Comparison of ENCODE assay signal across 12 cellular contexts in genomic region chr4:37243722-37244582, GRCh38. TPM values are rescaled to one million over a fixed set of nuclear protein-coding genes. Genes with fewer than 3 reads are reported as not detected.
DNase-seq lines count a peak whose midpoint lies in the region; ATAC-seq, FAIRE-seq and TF ChIP-seq lines count a peak whose summit lies in the region.
"Had no signal": no experiment of that assay in that cellular context is flagged by ENCODE, and none has a peak within 500 bp of the region (broad histone marks: within the 10 kb centered on the region; RNA-seq: fewer than 3 reads in every experiment).

No MANE protein-coding gene starts in this region.

- TF ChIP-seq CTCF in HEK293 (tag by site-specific recombination; IDR thresholded peaks at IDR 0.05) (no peak), dorsolateral prefrontal cortex (IDR thresholded peaks at IDR 0.05 in 54 of 56, conservative IDR thresholded peaks at IDR 0.05 in 2 of 56; ENCODE audit: low read depth in 1 of 56, partially characterized antibody in 56 of 56) (peak in 37 of 56 donors; percentile 10 to 54 (median 33)), nephron (IDR thresholded peaks at IDR 0.05; ENCODE audit: unreplicated experiment in 3 of 3) (no peak), kidney (IDR thresholded peaks at IDR 0.05; ENCODE audit: borderline replicate concordance, extremely low read depth, insufficient read depth) (no peak)

- H3K27ac Mint-ChIP-seq in nephron, result no peak overlapping the region

- H3K27me3 Mint-ChIP-seq in nephron (ENCODE audit: low read depth), result peaks cover 98% of the 10 kb centered on the region

- H3K27me3 ChIP-seq in dorsolateral prefrontal cortex, result peaks cover 0 to 51% (median 30%) of the 10 kb centered on the region in 45 donors
- H3K27me3 ChIP-seq in GM23248 (replicated peaks; ENCODE audit: insufficient read depth), result peaks cover 39% of the 10 kb centered on the region

- in situ Hi-C loops in GM23248 (cut with MboI), result no loop called here

- H4K20me1 ChIP-seq in GM23248 (ENCODE audit: insufficient read depth), result no peaks in the 10 kb centered on the region

- no peaks in the 10 kb centered on the region for H3F3A ChIP-seq in GM23248 (ENCODE audit: insufficient read depth)

- H3K79me2 ChIP-seq in GM23248 (ENCODE audit: insufficient read depth), result no peaks in the 10 kb centered on the region

- H3K4me1 Mint-ChIP-seq in nephron, result no peaks in the 10 kb centered on the region

- DNase-seq in DMS53 treated with DMSO at 0.1 percent for 48 hours (lab: John Stamatoyannopoulos, UW; ENCODE audit: unreplicated experiment), result peak; percentile 44
- DNase-seq in dorsolateral prefrontal cortex, result peak in 4 of 10 donors; percentile 17 to 55 (median 34)
- DNase-seq in GM23248, result no peak
- no peak for DNase-seq in kidney
- DNase-seq in NCI-H2107 (lab: John Stamatoyannopoulos, UW), result no peak
- DNase-seq: central memory CD4-positive, alpha-beta T cell; GOT3; nucleus accumbens had no signal

- H3K36me3 Mint-ChIP-seq in nephron (ENCODE audit: low read depth), result no peaks in the 10 kb centered on the region

- no peak for ATAC-seq in HG02763 (IDR thresholded peaks at IDR 0.05; ENCODE audit: unreplicated experiment)

- CTCF ChIA-PET in HEK293 (lab: Yijun Ruan, JAX), result interaction anchor here (0.7 kb wide), 1 partner anchor 233 kb away, joined by 3 read pairs; no protein-coding TSS in a partner anchor

- no peaks in the 10 kb centered on the region for H3K9me3 Mint-ChIP-seq in nephron

- H3K27ac ChIP-seq in HEK293 (ENCODE audit: extremely low read depth, low read depth, low read length), result no peak overlapping the region
- H3K27ac ChIP-seq in dorsolateral prefrontal cortex, result peak overlapping the region in 52 of 59 donors; percentile 9 to 88 (median 70)
- H3K27ac ChIP-seq in GM23248, result no peak overlapping the region
- no peak overlapping the region for H3K27ac ChIP-seq in kidney (ENCODE audit: low read depth in 2 of 2, low read length in 2 of 2)
- H3K27ac ChIP-seq: SJSA1 had no signal

- H3K4me3 ChIP-seq in HEK293 (ENCODE audit: low read depth, low read length) (peak overlapping the region; percentile 41), dorsolateral prefrontal cortex (peak overlapping the region; percentile 17 to 72 (median 57)), GM23248 (no peak overlapping the region), kidney (ENCODE audit: low read length in 2 of 2) (no peak overlapping the region)
- H3K4me3 ChIP-seq: SJSA1 had no signal

- H3K9ac ChIP-seq in GM23248 (no peak overlapping the region), kidney (ENCODE audit: low read length in 2 of 2) (no peak overlapping the region)

- H3K4me3 Mint-ChIP-seq in nephron, result peak overlapping the region; percentile 27 to 77 (median 68)

- H3K9me2 ChIP-seq in GM23248 (ENCODE audit: insufficient read depth), result no peaks in the 10 kb centered on the region

- H3K9me3 ChIP-seq in HEK293 (ENCODE audit: control insufficient read depth, insufficient read depth, low read depth, low read length), result no peaks in the 10 kb centered on the region
- no peaks in the 10 kb centered on the region for H3K9me3 ChIP-seq in GM23248 (ENCODE audit: low read depth)
- H3K9me3 ChIP-seq in kidney (ENCODE audit: control insufficient read depth in 1 of 2, low read length in 2 of 2), result no peaks in the 10 kb centered on the region
- H3K9me3 ChIP-seq: SJSA1 had no signal

- no peak for FAIRE-seq in kidney (lab: Jason Lieb, UNC)

- intact Hi-C loops in dorsolateral prefrontal cortex (cut with DNase I), result loop anchor here in 1 of 2 donors (10.0 kb wide), 1 partner anchor 141 kb away; no protein-coding TSS in a partner anchor
- intact Hi-C loops in kidney (cut with DNase I), result no loop called here

- 1 to 5% methylated on average over 61 to 66 of the region's 70 CpGs for WGBS in GM23248 (ENCODE audit: low coverage in 1 of 2, low lambda C conversion rate in 2 of 2, missing lambda C conversion rate in 2 of 2), 2 experiments

- no peak overlapping the region for H2AFZ ChIP-seq in GM23248

- H3K36me3 ChIP-seq in HEK293 (ENCODE audit: control insufficient read depth in 2 of 2, insufficient read depth in 1 of 2, low read length in 2 of 2) (no peaks in the 10 kb centered on the region), GM23248 (ENCODE audit: low read depth) (no peaks in the 10 kb centered on the region), kidney (ENCODE audit: control insufficient read depth in 1 of 2, insufficient read depth in 2 of 2, low read length in 2 of 2) (no peaks in the 10 kb centered on the region)
- H3K36me3 ChIP-seq: SJSA1 had no signal

- POLR2A ChIA-PET in HEK293 (lab: Yijun Ruan, JAX), result no interaction called here

- no peak overlapping the region for H3K4me2 ChIP-seq in GM23248 (ENCODE audit: unreplicated experiment)

- H3K4me1 ChIP-seq in HEK293 (ENCODE audit: control insufficient read depth, insufficient read depth, low read length) (no peaks in the 10 kb centered on the region), GM23248 (ENCODE audit: insufficient read depth) (no peaks in the 10 kb centered on the region), kidney (ENCODE audit: control insufficient read depth in 1 of 2, insufficient read depth in 1 of 2, low read depth in 1 of 2, low read length in 2 of 2) (no peaks in the 10 kb centered on the region)
- H3K4me1 ChIP-seq: SJSA1 had no signal

TF ChIP-seq in HEK293, 187 proteins besides CTCF, POLR2A, EP300 and RAD21 (continues in another document):
- no peak for TF ChIP-seq ZNF311 (tag by site-specific recombination; IDR thresholded peaks at IDR 0.05; ENCODE audit: borderline replicate concordance)
- TF ChIP-seq, protein P1, sequence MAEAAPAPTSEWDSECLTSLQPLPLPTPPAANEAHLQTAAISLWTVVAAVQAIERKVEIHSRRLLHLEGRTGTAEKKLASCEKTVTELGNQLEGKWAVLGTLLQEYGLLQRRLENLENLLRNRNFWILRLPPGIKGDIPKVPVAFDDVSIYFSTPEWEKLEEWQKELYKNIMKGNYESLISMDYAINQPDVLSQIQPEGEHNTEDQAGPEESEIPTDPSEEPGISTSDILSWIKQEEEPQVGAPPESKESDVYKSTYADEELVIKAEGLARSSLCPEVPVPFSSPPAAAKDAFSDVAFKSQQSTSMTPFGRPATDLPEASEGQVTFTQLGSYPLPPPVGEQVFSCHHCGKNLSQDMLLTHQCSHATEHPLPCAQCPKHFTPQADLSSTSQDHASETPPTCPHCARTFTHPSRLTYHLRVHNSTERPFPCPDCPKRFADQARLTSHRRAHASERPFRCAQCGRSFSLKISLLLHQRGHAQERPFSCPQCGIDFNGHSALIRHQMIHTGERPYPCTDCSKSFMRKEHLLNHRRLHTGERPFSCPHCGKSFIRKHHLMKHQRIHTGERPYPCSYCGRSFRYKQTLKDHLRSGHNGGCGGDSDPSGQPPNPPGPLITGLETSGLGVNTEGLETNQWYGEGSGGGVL (tag by site-specific recombination; IDR thresholded peaks at IDR 0.05), result no peak
- no peak for TF ChIP-seq ZNF292 (tag by site-specific recombination; IDR thresholded peaks at IDR 0.05; ENCODE audit: borderline replicate concordance, low read depth)
- TF ChIP-seq SP7 (tag by site-specific recombination; IDR thresholded peaks at IDR 0.05), result no peak
- no peak for TF ChIP-seq ZSCAN16 (tag by site-specific recombination; IDR thresholded peaks at IDR 0.05)
- TF ChIP-seq, protein P2, sequence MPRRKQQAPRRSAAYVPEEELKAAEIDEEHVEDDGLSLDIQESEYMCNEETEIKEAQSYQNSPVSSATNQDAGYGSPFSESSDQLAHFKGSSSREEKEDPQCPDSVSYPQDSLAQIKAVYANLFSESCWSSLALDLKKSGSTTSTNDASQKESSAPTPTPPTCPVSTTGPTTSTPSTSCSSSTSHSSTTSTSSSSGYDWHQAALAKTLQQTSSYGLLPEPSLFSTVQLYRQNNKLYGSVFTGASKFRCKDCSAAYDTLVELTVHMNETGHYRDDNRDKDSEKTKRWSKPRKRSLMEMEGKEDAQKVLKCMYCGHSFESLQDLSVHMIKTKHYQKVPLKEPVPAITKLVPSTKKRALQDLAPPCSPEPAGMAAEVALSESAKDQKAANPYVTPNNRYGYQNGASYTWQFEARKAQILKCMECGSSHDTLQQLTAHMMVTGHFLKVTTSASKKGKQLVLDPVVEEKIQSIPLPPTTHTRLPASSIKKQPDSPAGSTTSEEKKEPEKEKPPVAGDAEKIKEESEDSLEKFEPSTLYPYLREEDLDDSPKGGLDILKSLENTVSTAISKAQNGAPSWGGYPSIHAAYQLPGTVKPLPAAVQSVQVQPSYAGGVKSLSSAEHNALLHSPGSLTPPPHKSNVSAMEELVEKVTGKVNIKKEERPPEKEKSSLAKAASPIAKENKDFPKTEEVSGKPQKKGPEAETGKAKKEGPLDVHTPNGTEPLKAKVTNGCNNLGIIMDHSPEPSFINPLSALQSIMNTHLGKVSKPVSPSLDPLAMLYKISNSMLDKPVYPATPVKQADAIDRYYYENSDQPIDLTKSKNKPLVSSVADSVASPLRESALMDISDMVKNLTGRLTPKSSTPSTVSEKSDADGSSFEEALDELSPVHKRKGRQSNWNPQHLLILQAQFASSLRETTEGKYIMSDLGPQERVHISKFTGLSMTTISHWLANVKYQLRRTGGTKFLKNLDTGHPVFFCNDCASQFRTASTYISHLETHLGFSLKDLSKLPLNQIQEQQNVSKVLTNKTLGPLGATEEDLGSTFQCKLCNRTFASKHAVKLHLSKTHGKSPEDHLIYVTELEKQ (tag by site-specific recombination; IDR thresholded peaks at IDR 0.05; ENCODE audit: borderline replicate concordance), result no peak
- no peak for TF ChIP-seq PRDM4 (tag by site-specific recombination; IDR thresholded peaks at IDR 0.05)

RNA-seq across cellular contexts. Expression of gene NWD2, which starts 0.6 kb away (rescaled TPM):
- total RNA-seq in dorsolateral prefrontal cortex (10 to 100 TPM in 53 of 120 experiments, 1 to 10 TPM in 67; 2.5 to 17.7 (median 9.6) TPM), kidney (not detected)
- not detected in 2 replicates for total RNA-seq in GM23248 (2014; rRNA removed; shearing (Covaris generic))
- polyA plus RNA-seq in GM23248 (2016; fragmentation: Nextera tagmentation; extraction: Ambion mirVana) (not detected in 2 replicates), kidney (ENCODE audit: insufficient read depth, low read depth, low replicate concordance) (not detected)
- total RNA-seq: SJSA1 had no signal

Comparison
In these comparisons a context has a peak if more than half of its experiments do, and no peak if none do; other contexts are left out.
1. H3K27ac ChIP-seq: peak in dorsolateral prefrontal cortex (52 of 59); none in HEK293 (single experiment), GM23248 (single experiment) and kidney (0 of 2).
2. H3K4me3 ChIP-seq: peak in HEK293 (single experiment) and dorsolateral prefrontal cortex (59 of 59); none in GM23248 (single experiment) and kidney (0 of 2).
3. CTCF ChIP-seq: peak in dorsolateral prefrontal cortex (37 of 56); none in HEK293 (single experiment), nephron (0 of 3) and kidney (single experiment).